ENCODE assay signal across 7 cellular contexts in genomic region chr13:100573121-100573520, GRCh38. TPM values are rescaled to one million over a fixed set of nuclear protein-coding genes. Genes with fewer than 3 reads are reported as not detected.
A peak's percentile ranks its signal among the peaks of the same experiment; 100 is the strongest.
DNase-seq lines count a peak whose midpoint lies in the region; ATAC-seq and TF ChIP-seq lines count a peak whose summit lies in the region.

No MANE protein-coding gene starts in this region.

- H3K36me3 ChIP-seq in adrenal gland (replicated peaks in 1 of 2) (no peaks in the 10 kb centered on the region), hepatocyte (replicated peaks; ENCODE audit: insufficient read depth, low read depth) (no peaks in the 10 kb centered on the region)

- 28 to 40% (median 33%) methylated on average over 2 of the region's 2 CpGs for WGBS in adrenal gland, 4 donors
- 46% methylated on average over 2 of the region's 2 CpGs for WGBS in hepatocyte (ENCODE audit: low lambda C conversion rate, missing lambda C conversion rate)

- no peaks in the 10 kb centered on the region for H4K20me1 ChIP-seq in hepatocyte (ENCODE audit: insufficient read depth, poor library complexity, severe bottlenecking)

- peak; percentile 71 for DNase-seq in GM13977 (ENCODE audit: low spot score)
- peak; percentile 30 for DNase-seq in NCI-H1105 (lab: John Stamatoyannopoulos, UW)
- DNase-seq in SW 1271 (lab: John Stamatoyannopoulos, UW), result peak; percentile 44 to 80
- peak; percentile 68 to 90 (median 86) for DNase-seq in adrenal gland
- peak; percentile 80 for DNase-seq in hepatocyte (ENCODE audit: low spot score)
- peak; percentile 45 to 71 for DNase-seq in stimulated activated CD4-positive, alpha-beta T cell treated with anti-CD3 and anti-CD28 coated beads, Interleukin-12 subunit alpha, Interleukin-12 subunit beta, amount 100 ng/mL, for 24 hours (ENCODE audit: low read depth in 2 of 2)

- no peak overlapping the region for H2AFZ ChIP-seq in hepatocyte

- H3K27ac ChIP-seq in adrenal gland (no peak overlapping the region), hepatocyte (no peak overlapping the region)

- H3K27me3 ChIP-seq in adrenal gland (no peaks in the 10 kb centered on the region), hepatocyte (no peaks in the 10 kb centered on the region)

- no peaks in the 10 kb centered on the region for H3K4me1 ChIP-seq in adrenal gland (replicated peaks in 1 of 2)
- H3K4me1 ChIP-seq in hepatocyte (ENCODE audit: insufficient read depth), result no peaks in the 10 kb centered on the region

- H3K4me3 ChIP-seq in adrenal gland, result no peak overlapping the region
- no peak overlapping the region for H3K4me3 ChIP-seq in hepatocyte

- peak; percentile 87 for TF ChIP-seq CTCF in GM13977 (IDR thresholded peaks at IDR 0.05; ENCODE audit: extremely low read depth, insufficient read depth, missing control alignments)
- peak; percentile 63 to 80 (median 72) for TF ChIP-seq CTCF in adrenal gland (IDR thresholded peaks at IDR 0.05)
- peak; percentile 55 for TF ChIP-seq CTCF in hepatocyte (IDR thresholded peaks at IDR 0.05; ENCODE audit: poor library complexity)

- TF ChIP-seq POLR2A in adrenal gland (IDR thresholded peaks at IDR 0.05), result no peak

- H3K9me3 ChIP-seq in adrenal gland (replicated peaks in 1 of 3) (no peaks in the 10 kb centered on the region), hepatocyte (ENCODE audit: low read depth) (no peaks in the 10 kb centered on the region)

- H3K79me2 ChIP-seq in hepatocyte, result no peaks in the 10 kb centered on the region

- intact Hi-C loops in adrenal gland (cut with DNase I), result loop anchor here in 1 of 2 donors (10.0 kb wide), 1 partner anchor 552 kb away; no protein-coding TSS in a partner anchor

- no peaks in the 10 kb centered on the region for H3K9me2 ChIP-seq in hepatocyte (replicated peaks; ENCODE audit: insufficient read depth)

- in situ Hi-C loops in GM13977 (cut with MboI; ENCODE audit: low pct_unique_long_range_greater_than_20kb, low sequenced_read_pairs, unreplicated experiment), result no loop called here

- no peak overlapping the region for H3K4me2 ChIP-seq in hepatocyte

- peak; percentile 91 for ATAC-seq in HG02642 (IDR thresholded peaks at IDR 0.05; ENCODE audit: poor library complexity, unreplicated experiment)

RNA-seq across cellular contexts. Expression of gene GGACT, which starts 15.5 kb away (rescaled TPM):
- total RNA-seq in adrenal gland, result 10 to 100 TPM in 5 of 8 donors, 1 to 10 TPM in 3; 5.4 to 16.0 (median 12.4) TPM
- 1 to 10 TPM; 1.8 to 8.5 (median 2.1) TPM for polyA plus RNA-seq in adrenal gland
- total RNA-seq in hepatocyte, result 0.70 and 13.6 TPM in 2 replicates
- polyA plus RNA-seq in hepatocyte, result 3.3 and 5.6 TPM in 2 replicates

Comparison
In these comparisons a context has a peak if more than half of its experiments do, and no peak if none do; other contexts are left out.
1. DNase-seq: peak in every context shown above with its lines; median percentile 86 in adrenal gland; 80 in hepatocyte; 71 in GM13977; 62 in SW 1271; 58 in stimulated activated CD4-positive, alpha-beta T cell treated with anti-CD3 and anti-CD28 coated beads, Interleukin-12 subunit alpha, Interleukin-12 subunit beta, amount 100 ng/mL, for 24 hours; 30 in NCI-H1105.